Comparison of ENCODE assay signal across 11 cellular contexts in genomic region chr12:12749433-12749832, GRCh38. TPM values are rescaled to one million over a fixed set of nuclear protein-coding genes. Genes with fewer than 3 reads are reported as not detected.
DNase-seq lines count a peak whose midpoint lies in the region; ATAC-seq and TF ChIP-seq lines count a peak whose summit lies in the region.
"Had no signal": no experiment of that assay in that cellular context is flagged by ENCODE, and none has a peak within 500 bp of the region (broad histone marks: within the 10 kb centered on the region; RNA-seq: fewer than 3 reads in every experiment).

No MANE protein-coding gene starts in this region.

- peak overlapping the region in 1 of 2 experiments; percentile 9; a peak in 1 of 4 replicates for H3K4me3 ChIP-seq in SK-N-SH (ENCODE audit: low read depth in 2 of 2, low read length in 1 of 2)
- H3K4me3 ChIP-seq in coronary artery = peak overlapping the region; percentile 66
- no peak overlapping the region for H3K4me3 ChIP-seq in mucosa of descending colon
- peak overlapping the region; percentile 23 to 37 for H3K4me3 ChIP-seq in uterus

- DNase-seq in SK-N-SH = no peak
- no peak for DNase-seq in coronary artery (ENCODE audit: low spot score)
- no peak for DNase-seq in mucosa of descending colon
- peak in 1 of 2 donors; percentile 35 for DNase-seq in uterus
- DNase-seq in NCI-H2029 treated with DMSO at 0.1 percent for 48 hours (lab: John Stamatoyannopoulos, UW) = no peak
- DNase-seq in cortex of kidney (lab: John Stamatoyannopoulos, UW) = no peak
- DNase-seq in foreskin melanocyte = no peak
- DNase-seq: NCI-H510A treated with DMSO at 0.1 percent for 48 hours had no signal

- POLR2A ChIA-PET in SK-N-SH (lab: Yijun Ruan, JAX) = no interaction called here

- no peak overlapping the region for H3K9ac ChIP-seq in SK-N-SH
- H3K9ac ChIP-seq: KMS-11 had no signal

- CTCF ChIA-PET in SK-N-SH (lab: Yijun Ruan, JAX) = interaction anchor here (5.2 kb wide), 1 partner anchor 13 kb away, joined by 39 read pairs; no protein-coding TSS in a partner anchor

- intact Hi-C loops in mucosa of descending colon (cut with DNase I, micrococcal nuclease) (no loop called here), uterus (cut with DNase I; ENCODE audit: low total_unique reads) (no loop called here)

- H3K27me3 ChIP-seq in SK-N-SH (ENCODE audit: insufficient read depth) (no peaks in the 10 kb centered on the region), uterus (no peaks in the 10 kb centered on the region)

- TF ChIP-seq POLR2A in uterus (IDR thresholded peaks at IDR 0.05) = no peak

- H3F3A ChIP-seq in SK-N-SH (replicated peaks; ENCODE audit: insufficient read depth) = no peaks in the 10 kb centered on the region

- 100% methylated on average over 7 of the region's 7 CpGs for WGBS in SK-N-SH (ENCODE audit: low lambda C conversion rate)

- peaks cover 4 to 10% of the 10 kb centered on the region in 2 experiments; a peak in 2 of 4 replicates for H3K4me1 ChIP-seq in SK-N-SH (ENCODE audit: control insufficient read depth in 1 of 2, insufficient read depth in 2 of 2, low read depth in 1 of 2, low read length in 1 of 2)
- peaks cover 7% of the 10 kb centered on the region for H3K4me1 ChIP-seq in mucosa of descending colon (ENCODE audit: low read depth)
- H3K4me1 ChIP-seq in uterus = no peaks in the 10 kb centered on the region

- no peak for ATAC-seq in SK-N-SH treated with all-trans-retinoic acid at 6 μM for 48 hours
- ATAC-seq in mucosa of descending colon = peak; percentile 82

- peak overlapping the region; percentile 33; the same call in 1 of the 2 replicates for H3K4me2 ChIP-seq in SK-N-SH
- H3K4me2 ChIP-seq: KMS-11 had no signal

- H3K27ac ChIP-seq in SK-N-SH (ENCODE audit: low read depth in 2 of 2, low read length in 1 of 2) (no peak overlapping the region), coronary artery (peak overlapping the region; percentile 29 to 58), uterus (peak overlapping the region; percentile 67 to 71)
- H3K27ac ChIP-seq: KMS-11 had no signal

- no peaks in the 10 kb centered on the region for H3K9me3 ChIP-seq in SK-N-SH
- no peaks in the 10 kb centered on the region for H3K9me3 ChIP-seq in mucosa of descending colon
- no peaks in the 10 kb centered on the region for H3K9me3 ChIP-seq in uterus

- H3K36me3 ChIP-seq in SK-N-SH (replicated peaks in 1 of 2; ENCODE audit: control insufficient read depth in 1 of 2, insufficient read depth in 2 of 2, low read length in 1 of 2) (no peaks in the 10 kb centered on the region), mucosa of descending colon (ENCODE audit: low read depth) (no peaks in the 10 kb centered on the region), uterus (no peaks in the 10 kb centered on the region)

- TF ChIP-seq CTCF in SK-N-SH (IDR thresholded peaks at IDR 0.05) (no peak), coronary artery (IDR thresholded peaks at IDR 0.05) (no peak), mucosa of descending colon (IDR thresholded peaks at IDR 0.05) (no peak), uterus (IDR thresholded peaks at IDR 0.05) (no peak)

- H3K9me2 ChIP-seq in SK-N-SH = no peaks in the 10 kb centered on the region

- no peak for TF ChIP-seq EP300 in SK-N-SH (IDR thresholded peaks at IDR 0.05; ENCODE audit: borderline replicate concordance in 1 of 2, low read depth in 1 of 2, low read length in 1 of 2)

- TF ChIP-seq RAD21 in SK-N-SH (IDR thresholded peaks at IDR 0.05; ENCODE audit: low read length) = no peak

- no peaks in the 10 kb centered on the region; the same call in 1 of the 2 replicates for H3K79me2 ChIP-seq in SK-N-SH (ENCODE audit: insufficient read depth)

- H2AFZ ChIP-seq in SK-N-SH (ENCODE audit: low read depth) = no peak overlapping the region

- H4K20me1 ChIP-seq in SK-N-SH (ENCODE audit: insufficient read depth) = no peaks in the 10 kb centered on the region

TF ChIP-seq in SK-N-SH, 30 proteins besides CTCF, POLR2A, EP300 and RAD21:
- no peak for TF ChIP-seq SMC3 (IDR thresholded peaks at IDR 0.05; ENCODE audit: low read depth, low read length)
- no peak for TF ChIP-seq EZH2phosphoT487 (IDR thresholded peaks at IDR 0.05; ENCODE audit: borderline replicate concordance, low read depth)
- no peak for TF ChIP-seq FOXJ3 (CRISPR knock-in tag; IDR thresholded peaks at IDR 0.05)
- no peak for TF ChIP-seq RFX5 (IDR thresholded peaks at IDR 0.05; ENCODE audit: low read length)
- no peak for TF ChIP-seq TAF1 (IDR thresholded peaks at IDR 0.05; ENCODE audit: borderline replicate concordance, low read depth, low read length)
- TF ChIP-seq GABPA (IDR thresholded peaks at IDR 0.05; ENCODE audit: low read depth) = no peak
- TF ChIP-seq USF1 (IDR thresholded peaks at IDR 0.05; ENCODE audit: borderline replicate concordance, low read depth) = no peak

TF ChIP-seq in SK-N-SH treated with all-trans-retinoic acid at 6 μM for 48 hours, 23 proteins besides CTCF, POLR2A, EP300 and RAD21:
- TF ChIP-seq RARB (CRISPR knock-in tag; IDR thresholded peaks at IDR 0.05) = no peak

RNA-seq across cellular contexts. Expression of gene CDKN1B, which starts 32.3 kb away (rescaled TPM):
- 6.8 and 9.2 TPM in 2 replicates for polyA plus RNA-seq in SK-N-SH (2012; rRNA removed)
- 6.9 and 8.8 TPM in 2 replicates for polyA plus RNA-seq in SK-N-SH (2012; cell fraction: cytosol; rRNA removed)
- 7.4 and 8.4 TPM in 2 replicates for polyA plus RNA-seq in SK-N-SH (2012; cell fraction: nucleus; rRNA removed)
- total RNA-seq in mucosa of descending colon (10 to 100 TPM; 46.7 to 71.1 (median 53.0) TPM), uterus (100 to 1,000 TPM in 1 of 4 donors, 10 to 100 TPM in 3; 40.7 to 104 (median 86.0) TPM)

RNA-seq across cellular contexts. Expression of gene APOLD1, which starts 36.0 kb away (rescaled TPM):
- polyA plus RNA-seq in SK-N-SH (2012; rRNA removed) = 1.6 and 1.7 TPM in 2 replicates
- polyA plus RNA-seq in SK-N-SH (2012; cell fraction: cytosol; rRNA removed) = 1.4 TPM in 2 replicates
- polyA plus RNA-seq in SK-N-SH (2012; cell fraction: nucleus; rRNA removed) = 3.5 and 4.8 TPM in 2 replicates
- total RNA-seq in mucosa of descending colon = 10 to 100 TPM in 1 of 3 donors, 1 to 10 TPM in 1, under 1 TPM in 1; 0.93 to 12.9 (median 5.0) TPM
- total RNA-seq in uterus = 10 to 100 TPM; 25.0 to 88.8 (median 57.9) TPM

RNA-seq across cellular contexts. Expression of gene GPR19, which starts 53.5 kb away (rescaled TPM):
- polyA plus RNA-seq in SK-N-SH (2012; rRNA removed) = 0.41 and 0.55 TPM in 2 replicates
- 0.37 and 0.39 TPM in 2 replicates for polyA plus RNA-seq in SK-N-SH (2012; cell fraction: cytosol; rRNA removed)
- 0.23 and 0.66 TPM in 2 replicates for polyA plus RNA-seq in SK-N-SH (2012; cell fraction: nucleus; rRNA removed)
- total RNA-seq in mucosa of descending colon (under 1 TPM; 0.52 to 0.89 (median 0.82) TPM), uterus (under 1 TPM in 1 of 4 donors, not detected in 3; 0.83 TPM)
- total RNA-seq: cardiac septum had no signal

Comparison
In these comparisons a context has a peak if more than half of its experiments do, and no peak if none do; other contexts are left out.
1. H3K27ac ChIP-seq: peak in coronary artery (2 of 2) and uterus (2 of 2); none in SK-N-SH (0 of 2).